19 cellular contexts compared by ENCODE assay signal in the genomic region with DNA sequence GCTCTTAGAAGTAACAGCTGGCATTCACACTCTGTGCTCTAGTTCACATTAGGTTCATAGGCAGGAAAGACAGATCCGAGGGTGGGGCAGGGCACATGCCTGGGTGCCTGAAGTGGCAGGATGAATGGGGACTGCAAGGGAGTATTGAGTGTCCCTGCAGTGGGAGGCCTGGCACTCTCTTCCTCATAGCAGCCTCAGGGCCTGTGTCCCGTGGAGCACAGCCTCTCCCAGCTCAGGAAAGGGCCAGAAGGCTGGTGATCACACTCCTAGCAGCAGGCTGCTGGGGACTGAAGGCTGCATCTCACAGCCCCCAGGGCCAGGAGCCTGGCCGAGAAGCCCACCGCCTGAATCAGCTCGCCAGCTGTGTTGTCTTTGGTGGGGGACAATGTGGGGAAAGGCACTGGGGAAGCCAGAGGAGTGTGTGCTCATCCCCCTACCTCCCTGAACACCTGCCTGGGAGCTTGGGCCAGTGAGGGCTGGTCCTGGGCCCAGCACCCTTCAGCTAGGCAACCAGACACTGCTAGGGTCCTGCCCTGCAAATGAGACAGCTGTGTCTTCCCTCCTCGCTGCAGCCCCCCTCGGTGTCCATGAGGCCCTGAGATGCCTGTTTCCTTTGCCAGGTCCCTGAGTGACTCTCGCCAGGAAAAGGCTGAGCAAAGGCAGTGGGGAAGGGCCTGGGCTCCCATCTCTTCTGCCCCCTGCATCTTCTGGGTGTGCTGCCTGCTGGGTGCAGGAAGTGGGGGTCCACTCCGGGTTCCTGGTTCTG. TPM values are rescaled to one million over a fixed set of nuclear protein-coding genes. Genes with fewer than 3 reads are reported as not detected.
A peak's percentile ranks its signal among the peaks of the same experiment; 100 is the strongest.
DNase-seq lines count a peak whose midpoint lies in the region; ATAC-seq and TF ChIP-seq lines count a peak whose summit lies in the region.
"Had no signal": no experiment of that assay in that cellular context is flagged by ENCODE, and none has a peak within 500 bp of the region (broad histone marks: within the 10 kb centered on the region; RNA-seq: fewer than 3 reads in every experiment).

No MANE protein-coding gene starts in this region.

- H2AFZ ChIP-seq in mesenchymal stem cell (ENCODE audit: low read depth, low read length): no peak overlapping the region

- H3K9me3 ChIP-seq in Peyer's patch (no peaks in the 10 kb centered on the region), mesenchymal stem cell (ENCODE audit: control insufficient read depth, low read length) (no peaks in the 10 kb centered on the region), thyroid gland (no peaks in the 10 kb centered on the region)
- H3K9me3 ChIP-seq: heart right ventricle, ovary, upper lobe of left lung had no signal

- H3K36me3 Mint-ChIP-seq in stimulated activated effector memory CD8-positive, alpha-beta T cell treated with anti-CD3 and anti-CD28 coated beads, Interleukin-12 subunit alpha, Interleukin-12 subunit beta, amount 100 ng/mL, for 72 hours: no peaks in the 10 kb centered on the region
- H3K36me3 Mint-ChIP-seq: activated naive CD8-positive, alpha-beta T cell; CD4-positive, alpha-beta memory T cell; stimulated activated naive B cell treated with anti-CD40 and anti-IgM and Interleukin-4, amounts not matched to agents 10 μg/mL and 1 μg/mL and 100 μg/mL, for 72 hours had no signal

- no peak overlapping the region for H2BK120ac ChIP-seq in mesenchymal stem cell (ENCODE audit: low read depth, low read length)

- no peaks in the 10 kb centered on the region for H3K79me1 ChIP-seq in mesenchymal stem cell (replicated peaks; ENCODE audit: low read length, poor library complexity, severe bottlenecking)

- WGBS in mesenchymal stem cell: 89% methylated on average over 8 of the region's 9 CpGs
- 58 to 61% methylated on average over 3 to 6 of the region's 9 CpGs for WGBS in thyroid gland, 2 donors

- no peaks in the 10 kb centered on the region for H3K9me3 Mint-ChIP-seq in stimulated activated effector memory CD8-positive, alpha-beta T cell treated with anti-CD3 and anti-CD28 coated beads, Interleukin-12 subunit alpha, Interleukin-12 subunit beta, amount 100 ng/mL, for 72 hours
- H3K9me3 Mint-ChIP-seq: CD4-positive, alpha-beta memory T cell; stimulated activated naive B cell treated with anti-CD40 and anti-IgM and Interleukin-4, amounts not matched to agents 10 μg/mL and 1 μg/mL and 100 μg/mL, for 72 hours had no signal

- H2AK5ac ChIP-seq in mesenchymal stem cell (ENCODE audit: low read length, severe bottlenecking): peak overlapping the region; percentile 37

- no peak overlapping the region for H3K27ac ChIP-seq in Peyer's patch
- no peak overlapping the region for H3K27ac ChIP-seq in mesenchymal stem cell (ENCODE audit: low read length, poor library complexity, severe bottlenecking)
- H3K27ac ChIP-seq in thyroid gland: peak overlapping the region in 1 of 3 donors; percentile 17
- H3K27ac ChIP-seq: heart right ventricle, ovary had no signal

- intact Hi-C loops in thyroid gland (cut with DNase I): no loop called here

- no peaks in the 10 kb centered on the region for H3K4me1 ChIP-seq in Peyer's patch
- H3K4me1 ChIP-seq in mesenchymal stem cell (ENCODE audit: control insufficient read depth, insufficient read depth, low read depth, low read length): peaks cover 51% of the 10 kb centered on the region
- H3K4me1 ChIP-seq in thyroid gland: peaks cover 10 to 28% of the 10 kb centered on the region in 2 donors

- H3K18ac ChIP-seq in mesenchymal stem cell (ENCODE audit: low read depth in 1 of 2, low read length in 2 of 2): peak overlapping the region in 1 of 2 experiments; percentile 48

- no peak overlapping the region for H3K27ac Mint-ChIP-seq in stimulated activated effector memory CD8-positive, alpha-beta T cell treated with anti-CD3 and anti-CD28 coated beads, Interleukin-12 subunit alpha, Interleukin-12 subunit beta, amount 100 ng/mL, for 72 hours
- H3K27ac Mint-ChIP-seq: activated naive CD8-positive, alpha-beta T cell; CD4-positive, alpha-beta memory T cell; stimulated activated naive B cell treated with anti-CD40 and anti-IgM and Interleukin-4, amounts not matched to agents 10 μg/mL and 1 μg/mL and 100 μg/mL, for 72 hours had no signal

- H3K4me2 ChIP-seq in mesenchymal stem cell (ENCODE audit: low read length, poor library complexity, severe bottlenecking): no peak overlapping the region

- no peak for TF ChIP-seq CTCF in Peyer's patch (IDR thresholded peaks at IDR 0.05)
- no peak for TF ChIP-seq CTCF in thyroid gland (IDR thresholded peaks at IDR 0.05)

- no peak overlapping the region for H3K4me3 Mint-ChIP-seq in stimulated activated effector memory CD8-positive, alpha-beta T cell treated with anti-CD3 and anti-CD28 coated beads, Interleukin-12 subunit alpha, Interleukin-12 subunit beta, amount 100 ng/mL, for 72 hours
- H3K4me3 Mint-ChIP-seq: activated naive CD8-positive, alpha-beta T cell; CD4-positive, alpha-beta memory T cell; stimulated activated naive B cell treated with anti-CD40 and anti-IgM and Interleukin-4, amounts not matched to agents 10 μg/mL and 1 μg/mL and 100 μg/mL, for 72 hours had no signal

- peak overlapping the region; percentile 40 for H4K91ac ChIP-seq in mesenchymal stem cell (ENCODE audit: low read length)

- H3K9ac ChIP-seq in mesenchymal stem cell (ENCODE audit: low read length): no peak overlapping the region

- no peak overlapping the region for H4K8ac ChIP-seq in mesenchymal stem cell (ENCODE audit: low read length)

- no peak overlapping the region for H3K4ac ChIP-seq in mesenchymal stem cell (ENCODE audit: low read depth in 1 of 2, low read length in 2 of 2)

- peak overlapping the region in 1 of 2 experiments; percentile 69 for H3K14ac ChIP-seq in mesenchymal stem cell (ENCODE audit: low read length in 2 of 2)

- DNase-seq in NCI-H524 (lab: John Stamatoyannopoulos, UW) (peak; percentile 9 to 38), NCI-H524 treated with DMSO at 0.1 percent for 48 hours (lab: John Stamatoyannopoulos, UW) (no peak), Peyer's patch (peak in 2 of 3 donors; percentile 32 to 39), mesenchymal stem cell (no peak), thyroid gland (peak; percentile 51 to 61)
- no peak for DNase-seq in stimulated activated CD4-positive, alpha-beta T cell treated with anti-CD3 and anti-CD28 coated beads, Interleukin-1b, Interleukin-23, amount 100 ng/mL, for 48 hours
- no peak for DNase-seq in stimulated activated effector memory CD8-positive, alpha-beta T cell treated with anti-CD3 and anti-CD28 coated beads, Interleukin-12 subunit alpha, Interleukin-12 subunit beta, amount 100 ng/mL, for 72 hours (ENCODE audit: low spot score in 2 of 2)
- DNase-seq: activated CD4-positive, alpha-beta T cell treated with anti-CD3 and anti-CD28 coated beads for 48 hours; EL; heart right ventricle; islet precursor cell; OCI-M1; stimulated activated naive B cell treated with anti-CD40 and anti-IgM and Interleukin-4, amounts not matched to agents 10 μg/mL and 1 μg/mL and 100 μg/mL, for 72 hours had no signal

- H3K27me3 ChIP-seq in Peyer's patch (no peaks in the 10 kb centered on the region), mesenchymal stem cell (ENCODE audit: control insufficient read depth in 1 of 2, insufficient read depth in 1 of 2, low read length in 2 of 2) (no peaks in the 10 kb centered on the region), thyroid gland (no peaks in the 10 kb centered on the region)
- H3K27me3 ChIP-seq: heart right ventricle, ovary, upper lobe of left lung had no signal

- no peaks in the 10 kb centered on the region for H3K36me3 ChIP-seq in Peyer's patch
- no peaks in the 10 kb centered on the region for H3K36me3 ChIP-seq in mesenchymal stem cell (ENCODE audit: control insufficient read depth in 1 of 2, insufficient read depth in 2 of 2, low read depth in 1 of 2, low read length in 2 of 2)
- no peaks in the 10 kb centered on the region for H3K36me3 ChIP-seq in thyroid gland
- H3K36me3 ChIP-seq: heart right ventricle, ovary, upper lobe of left lung had no signal

- H3K4me3 ChIP-seq in Peyer's patch: no peak overlapping the region
- no peak overlapping the region for H3K4me3 ChIP-seq in mesenchymal stem cell (ENCODE audit: insufficient read depth in 1 of 2, low read depth in 1 of 2, low read length in 2 of 2)
- no peak overlapping the region for H3K4me3 ChIP-seq in thyroid gland (replicated peaks in 1 of 3)
- H3K4me3 ChIP-seq: heart right ventricle, ovary, upper lobe of left lung had no signal

- TF ChIP-seq POLR2A in Peyer's patch (IDR thresholded peaks at IDR 0.05): no peak
- no peak for TF ChIP-seq POLR2A in thyroid gland (IDR thresholded peaks at IDR 0.05)

- no peak overlapping the region for H2BK5ac ChIP-seq in mesenchymal stem cell (ENCODE audit: low read depth, low read length, poor library complexity, severe bottlenecking)

- H2BK15ac ChIP-seq in mesenchymal stem cell (ENCODE audit: low read depth, poor library complexity, severe bottlenecking): no peak overlapping the region

- peaks cover 5% of the 10 kb centered on the region for H3K4me1 Mint-ChIP-seq in stimulated activated effector memory CD8-positive, alpha-beta T cell treated with anti-CD3 and anti-CD28 coated beads, Interleukin-12 subunit alpha, Interleukin-12 subunit beta, amount 100 ng/mL, for 72 hours

- no peak for ATAC-seq in stimulated activated effector memory CD8-positive, alpha-beta T cell treated with anti-CD3 and anti-CD28 coated beads, Interleukin-12 subunit alpha, Interleukin-12 subunit beta, amount 100 ng/mL, for 72 hours
- ATAC-seq in GM18873 (IDR thresholded peaks at IDR 0.05; ENCODE audit: low FRiP score, unreplicated experiment): no peak
- ATAC-seq: heart right ventricle; SK-N-SH treated with all-trans-retinoic acid at 6 μM for 48 hours; stimulated activated naive B cell treated with anti-CD40 and anti-IgM and Interleukin-4, amounts not matched to agents 10 μg/mL and 1 μg/mL and 100 μg/mL, for 72 hours had no signal

- H2BK12ac ChIP-seq in mesenchymal stem cell (ENCODE audit: low read length in 2 of 2): peak overlapping the region; percentile 14 to 67

- H3K23ac ChIP-seq in mesenchymal stem cell (ENCODE audit: low read length in 2 of 2): no peak overlapping the region

RNA-seq across cellular contexts. Expression of gene HS6ST1, which starts 48.3 kb away (rescaled TPM):
- total RNA-seq in Peyer's patch: 10 to 100 TPM; 16.5 to 52.0 (median 40.2) TPM
- 37.7 TPM for polyA plus RNA-seq in mesenchymal stem cell (2013, experiment 1 of 2)
- 37.3 TPM for polyA plus RNA-seq in mesenchymal stem cell (2013, experiment 2 of 2)
- 10 to 100 TPM; 27.1 to 35.6 (median 32.5) TPM for total RNA-seq in thyroid gland

Comparison
In these comparisons a context has a peak if more than half of its experiments do, and no peak if none do; other contexts are left out.
1. DNase-seq: peak in NCI-H524 (2 of 2), Peyer's patch (2 of 3) and thyroid gland (2 of 2); none in NCI-H524 treated with DMSO at 0.1 percent for 48 hours (single experiment), mesenchymal stem cell (single experiment), stimulated activated CD4-positive, alpha-beta T cell treated with anti-CD3 and anti-CD28 coated beads, Interleukin-1b, Interleukin-23, amount 100 ng/mL, for 48 hours (single experiment) and stimulated activated effector memory CD8-positive, alpha-beta T cell treated with anti-CD3 and anti-CD28 coated beads, Interleukin-12 subunit alpha, Interleukin-12 subunit beta, amount 100 ng/mL, for 72 hours (0 of 2).